In genomic region chr17:70298929-70299529, GRCh38 we compare ENCODE assay signal across 1 cellular context.
TF ChIP-seq lines count a peak whose summit lies in the region.

No MANE protein-coding gene starts in this region.

TF ChIP-seq in GM12878, 131 proteins besides CTCF, POLR2A, EP300 and RAD21 (continued from another document and continues in another):
- no peak for TF ChIP-seq NR2C1 (IDR thresholded peaks at IDR 0.05)
- TF ChIP-seq E2F8 (IDR thresholded peaks at IDR 0.05; ENCODE audit: low read depth, partially characterized antibody) = no peak
- TF ChIP-seq BMI1 (IDR thresholded peaks at IDR 0.05; ENCODE audit: borderline replicate concordance) = peak; percentile 60; the same call in 1 of the 2 replicates
- peak; percentile 77 for TF ChIP-seq RUNX3 (IDR thresholded peaks at IDR 0.05; ENCODE audit: low read length)
- TF ChIP-seq ZNF592 (IDR thresholded peaks at IDR 0.05) = no peak
- TF ChIP-seq STAT1 (conservative IDR thresholded peaks at IDR 0.05) = no peak
- TF ChIP-seq E2F4 (IDR thresholded peaks at IDR 0.05; ENCODE audit: low read depth, low read length) = no peak
- 0 out of 2 replicates have a peak, but pooled peaks have one; percentile 35 for TF ChIP-seq TBL1XR1 (IDR thresholded peaks at IDR 0.05; ENCODE audit: low read depth, low read length)
- TF ChIP-seq RAD51 (IDR thresholded peaks at IDR 0.05) = peak; percentile 22; the same call in 1 of the 2 replicates
- no peak for TF ChIP-seq KAT2A (conservative IDR thresholded peaks at IDR 0.05; ENCODE audit: control insufficient read depth, low read depth, low read length)
- no peak for TF ChIP-seq PRDM15 (CRISPR knock-in tag; IDR thresholded peaks at IDR 0.05)
- no peak for TF ChIP-seq MYC (IDR thresholded peaks at IDR 0.05; ENCODE audit: insufficient read depth, insufficient read length, insufficient replicate concordance, low read length, severe bottlenecking)
- peak; percentile 88 for TF ChIP-seq MTA2 (IDR thresholded peaks at IDR 0.05; ENCODE audit: low read depth)
- no peak for TF ChIP-seq SREBF1 (IDR thresholded peaks at IDR 0.05; ENCODE audit: low read length)
- TF ChIP-seq MTA3 (IDR thresholded peaks at IDR 0.05; ENCODE audit: borderline replicate concordance, low read length) = no peak
- TF ChIP-seq BCL11A (IDR thresholded peaks at IDR 0.05; ENCODE audit: low read depth, low read length) = peak; percentile 63; the same call in 1 of the 2 replicates
- no peak for TF ChIP-seq CBX5 (IDR thresholded peaks at IDR 0.05; ENCODE audit: low read depth)
- no peak for TF ChIP-seq CBX3 (IDR thresholded peaks at IDR 0.05; ENCODE audit: borderline replicate concordance, low read depth)
- TF ChIP-seq PAX8 (IDR thresholded peaks at IDR 0.05) = no peak
- TF ChIP-seq KLF5 (IDR thresholded peaks at IDR 0.05; ENCODE audit: partially characterized antibody) = no peak
- TF ChIP-seq TCF7 (IDR thresholded peaks at IDR 0.05; ENCODE audit: borderline replicate concordance) = peak; percentile 57; the same call in 1 of the 2 replicates
- TF ChIP-seq NR2F1 (conservative IDR thresholded peaks at IDR 0.05) = no peak
- TF ChIP-seq WRNIP1 (IDR thresholded peaks at IDR 0.05; ENCODE audit: borderline replicate concordance, low read depth, low read length) = no peak
- TF ChIP-seq SREBF2 (IDR thresholded peaks at IDR 0.05; ENCODE audit: low read length) = no peak
- no peak for TF ChIP-seq TCF3 (IDR thresholded peaks at IDR 0.05; ENCODE audit: borderline replicate concordance, insufficient read depth, low read depth, low read length)
- no peak for TF ChIP-seq NFYA (IDR thresholded peaks at IDR 0.05; ENCODE audit: borderline replicate concordance, low read depth, low read length)
- no peak for TF ChIP-seq CEBPZ (IDR thresholded peaks at IDR 0.05; ENCODE audit: low read depth, low read length)
- TF ChIP-seq TARDBP (IDR thresholded peaks at IDR 0.05; ENCODE audit: borderline replicate concordance) = no peak
- peak; percentile 69 for TF ChIP-seq SKIL (IDR thresholded peaks at IDR 0.05; ENCODE audit: low read depth, poor library complexity, severe bottlenecking)
- peak in 1 of 2 experiments; percentile 76; a peak in 1 of 4 replicates for TF ChIP-seq ETV6 (conservative IDR thresholded peaks at IDR 0.05 in 1 of 2, IDR thresholded peaks at IDR 0.05 in 1 of 2; ENCODE audit: borderline replicate concordance in 1 of 2, low read depth in 1 of 2)
- no peak for TF ChIP-seq NRF1 (conservative IDR thresholded peaks at IDR 0.05; ENCODE audit: low read depth, low read length)
- TF ChIP-seq TAF1 (IDR thresholded peaks at IDR 0.05; ENCODE audit: borderline replicate concordance, low read depth, low read length) = no peak
- peak; percentile 92; the same call in 1 of the 2 replicates for TF ChIP-seq FOXM1 (IDR thresholded peaks at IDR 0.05; ENCODE audit: low read depth, low read length)
- TF ChIP-seq IRF5 (IDR thresholded peaks at IDR 0.05; ENCODE audit: borderline replicate concordance) = no peak
- peak; percentile 92 for TF ChIP-seq PKNOX1 (IDR thresholded peaks at IDR 0.05)
- TF ChIP-seq CHD1 (IDR thresholded peaks at IDR 0.05; ENCODE audit: low read depth, low read length) = no peak
- no peak for TF ChIP-seq SUZ12 (IDR thresholded peaks at IDR 0.05; ENCODE audit: unreplicated experiment)
- no peak for TF ChIP-seq CBFB (IDR thresholded peaks at IDR 0.05; ENCODE audit: low read depth)
- peak; percentile 91 for TF ChIP-seq EED (IDR thresholded peaks at IDR 0.05; ENCODE audit: low read depth)
- no peak for TF ChIP-seq ZZZ3 (IDR thresholded peaks at IDR 0.05; ENCODE audit: control insufficient read depth, insufficient read length, low read depth)
- peak; percentile 97 for TF ChIP-seq NFIC (IDR thresholded peaks at IDR 0.05; ENCODE audit: low read depth, low read length)
